Comparison of ENCODE assay signal across 30 cellular contexts in the genomic region with DNA sequence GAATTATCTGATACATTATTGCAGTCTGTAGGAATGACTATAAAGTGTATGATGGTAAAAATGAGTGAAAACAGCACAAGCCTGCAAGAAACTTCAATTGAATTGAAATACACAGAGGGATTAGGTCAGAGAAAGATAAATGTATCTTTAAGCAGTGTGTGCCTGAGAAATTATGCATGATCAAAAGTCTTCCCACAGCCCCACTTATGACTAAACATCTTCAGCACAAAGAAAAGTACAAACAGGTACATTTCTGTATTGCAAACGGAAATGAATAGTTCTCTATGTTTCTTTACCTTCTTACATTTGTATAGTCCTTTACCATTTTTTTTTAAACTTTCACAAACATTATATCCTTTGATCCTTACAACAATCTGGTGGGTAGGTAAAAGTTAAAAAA.
"Had no signal": no experiment of that assay in that cellular context is flagged by ENCODE, and none has a peak within 500 bp of the region (broad histone marks: within the 10 kb centered on the region; RNA-seq: fewer than 3 reads in every experiment).

No MANE protein-coding gene starts in this region.

- H3K27me3 ChIP-seq: brain microvascular endothelial cell, esophagus squamous epithelium, gastroesophageal sphincter, heart right ventricle had no signal

- H3K4me3 Mint-ChIP-seq: activated B cell treated with CpG ODN at 0.5 μM for 24 hours; activated CD4-positive, alpha-beta memory T cell treated with anti-CD3 and anti-CD28 coated beads, Interleukin-2, amount 10 ng/mL, durations not matched to agents 7 days and 5 days; activated CD4-positive, alpha-beta T cell treated with anti-CD3 and anti-CD28 coated beads, Interleukin-2, amount 10 ng/mL, durations not matched to agents 7 days and 5 days; activated naive CD8-positive, alpha-beta T cell treated with anti-CD3 and anti-CD28 coated beads, Interleukin-2, amount 10 ng/mL, durations not matched to agents 7 days and 5 days; activated T-cell treated with anti-CD3 and anti-CD28 coated beads, Interleukin-2, amount 50 U/mL, for 24 hours; activated T-cell treated with anti-CD3 and anti-CD28 coated beads, Interleukin-2, amount 50 U/mL, for 72 hours; effector memory CD8-positive, alpha-beta T cell had no signal

- H3K36me3 ChIP-seq: brain microvascular endothelial cell, esophagus squamous epithelium, gastroesophageal sphincter, heart right ventricle had no signal

- H3K27ac ChIP-seq: brain microvascular endothelial cell, epithelial cell of prostate, esophagus squamous epithelium, gastroesophageal sphincter, heart right ventricle had no signal

- DNase-seq: activated B cell treated with CpG ODN at 0.5 μM for 24 hours; activated CD4-positive, alpha-beta memory T cell treated with anti-CD3 and anti-CD28 coated beads, Interleukin-2, amount 10 ng/mL, durations not matched to agents 7 days and 5 days; activated CD4-positive, alpha-beta T cell treated with anti-CD3 and anti-CD28 coated beads, Interleukin-2, amount 10 ng/mL, durations not matched to agents 7 days and 5 days; activated CD4-positive, alpha-beta T cell treated with anti-CD3 and anti-CD28 coated beads, Interleukin-2, amount 50 U/mL, for 4 hours; activated CD8-positive, alpha-beta memory T cell treated with anti-CD3 and anti-CD28 coated beads, Interleukin-2, amount 50 U/mL, for 48 hours; activated effector memory CD4-positive, alpha-beta T cell treated with Interleukin-2 at 50 U/mL for 16 hours; activated gamma-delta T cell treated with Interleukin-2 at 50 U/mL for 16 hours; activated naive CD4-positive, alpha-beta T cell treated with Interleukin-2 at 50 U/mL for 16 hours; activated naive CD8-positive, alpha-beta T cell treated with anti-CD3 and anti-CD28 coated beads, Interleukin-2, amount 10 ng/mL, durations not matched to agents 7 days and 5 days; activated T-cell treated with anti-CD3 and anti-CD28 coated beads for 4 hours; activated T-cell treated with anti-CD3 and anti-CD28 coated beads, Interleukin-2, amount 50 U/mL, for 24 hours; activated T-cell treated with anti-CD3 and anti-CD28 coated beads, Interleukin-2, amount 50 U/mL, for 72 hours; amniotic stem cell; anterior cingulate cortex; brain microvascular endothelial cell; caudate nucleus; cortex of kidney; dermis blood vessel endothelial cell; effector CD4-positive, alpha-beta T cell; effector memory CD8-positive, alpha-beta T cell; esophagus squamous epithelium; foreskin melanocyte; heart right ventricle; T-helper 2 cell had no signal

- H3K4me1 ChIP-seq: gastroesophageal sphincter had no signal

- H3K27ac Mint-ChIP-seq: activated B cell treated with CpG ODN at 0.5 μM for 24 hours; activated CD4-positive, alpha-beta memory T cell treated with anti-CD3 and anti-CD28 coated beads, Interleukin-2, amount 10 ng/mL, durations not matched to agents 7 days and 5 days; activated CD4-positive, alpha-beta T cell treated with anti-CD3 and anti-CD28 coated beads, Interleukin-2, amount 10 ng/mL, durations not matched to agents 7 days and 5 days; activated naive CD4-positive, alpha-beta T cell treated with anti-CD3 and anti-CD28 coated beads, Interleukin-2, amount 50 U/mL, for 72 hours; activated naive CD8-positive, alpha-beta T cell treated with anti-CD3 and anti-CD28 coated beads, Interleukin-2, amount 10 ng/mL, durations not matched to agents 7 days and 5 days; activated T-cell treated with anti-CD3 and anti-CD28 coated beads, Interleukin-2, amount 50 U/mL, for 24 hours; activated T-cell treated with anti-CD3 and anti-CD28 coated beads, Interleukin-2, amount 50 U/mL, for 72 hours; effector memory CD8-positive, alpha-beta T cell had no signal

- H3K4me3 ChIP-seq: esophagus squamous epithelium, gastroesophageal sphincter, heart right ventricle had no signal

- H3K9me3 Mint-ChIP-seq: activated B cell treated with CpG ODN at 0.5 μM for 24 hours; activated CD4-positive, alpha-beta T cell treated with anti-CD3 and anti-CD28 coated beads, Interleukin-2, amount 10 ng/mL, durations not matched to agents 7 days and 5 days had no signal

- FAIRE-seq: astrocyte, colon had no signal

- H3K27me3 Mint-ChIP-seq: activated B cell treated with CpG ODN at 0.5 μM for 24 hours; activated CD4-positive, alpha-beta T cell treated with anti-CD3 and anti-CD28 coated beads, Interleukin-2, amount 10 ng/mL, durations not matched to agents 7 days and 5 days; effector memory CD8-positive, alpha-beta T cell had no signal

- ATAC-seq: activated CD4-positive, CD25-positive, alpha-beta regulatory T cell treated with anti-CD3 and anti-CD28 coated beads, Interleukin-2, amount 50 U/mL, for 24 hours; effector memory CD8-positive, alpha-beta T cell; gastroesophageal sphincter; heart right ventricle had no signal

- H3K36me3 Mint-ChIP-seq: activated naive CD8-positive, alpha-beta T cell treated with anti-CD3 and anti-CD28 coated beads, Interleukin-2, amount 10 ng/mL, durations not matched to agents 7 days and 5 days had no signal

- H3K4me1 Mint-ChIP-seq: activated B cell treated with CpG ODN at 0.5 μM for 24 hours; activated naive CD8-positive, alpha-beta T cell treated with anti-CD3 and anti-CD28 coated beads, Interleukin-2, amount 10 ng/mL, durations not matched to agents 7 days and 5 days had no signal
